26 cellular contexts compared by ENCODE assay signal in genomic region chr10:31954410-31955191, GRCh38.
"Had no signal": no experiment of that assay in that cellular context is flagged by ENCODE, and none has a peak within 500 bp of the region (broad histone marks: within the 10 kb centered on the region; RNA-seq: fewer than 3 reads in every experiment).

No MANE protein-coding gene starts in this region.

- H3K36me3 ChIP-seq: neural progenitor cell, ovary, spleen, stomach, thoracic aorta, thyroid gland, tibial nerve, upper lobe of left lung had no signal

- H2AFZ ChIP-seq: neural progenitor cell, parathyroid adenoma had no signal

- DNase-seq: naive thymus-derived CD4-positive, alpha-beta T cell; natural killer cell; occipital lobe; ovary; psoas muscle; right cardiac atrium; spleen; stimulated activated CD4-positive, alpha-beta T cell treated with anti-CD3 and anti-CD28 coated beads, Interleukin-12 subunit alpha, Interleukin-12 subunit beta, amount 100 ng/mL, for 4 hours; stimulated activated CD4-positive, alpha-beta T cell treated with anti-CD3 and anti-CD28 coated beads, Interleukin-1b, Interleukin-23, amount 100 ng/mL, for 48 hours; stimulated activated CD4-positive, alpha-beta T cell treated with anti-CD3 and anti-CD28 coated beads, Interleukin-4, amount 100 ng/mL, for 1 hour; stimulated activated CD4-positive, alpha-beta T cell treated with anti-CD3 and anti-CD28 coated beads, Interleukin-4, amount 100 ng/mL, for 4 hours; stimulated activated CD8-positive, alpha-beta memory T cell treated with anti-CD3 and anti-CD28 coated beads, Interleukin-4, amount 100 ng/mL, for 48 hours; stimulated activated naive CD4-positive, alpha-beta T cell; stomach; thyroid gland; trophoblast cell; upper lobe of left lung had no signal

- H3K27ac ChIP-seq: neural progenitor cell, ovary, parathyroid adenoma, psoas muscle, skin epidermis, spleen, stomach, thoracic aorta, thyroid gland, tibial nerve, upper lobe of left lung had no signal

- ATAC-seq: naive thymus-derived CD4-positive, alpha-beta T cell; natural killer cell; psoas muscle; right cardiac atrium; sciatic nerve; stimulated activated memory B cell treated with anti-CD40 and anti-IgM and Interleukin-4, amounts not matched to agents 10 μg/mL and 1 μg/mL and 100 μg/mL, for 72 hours had no signal

- H3K4me3 ChIP-seq: neural progenitor cell, ovary, psoas muscle, skin epidermis, smooth muscle cell, spleen, stomach, thoracic aorta, thyroid gland, tibial nerve, upper lobe of left lung had no signal

- H3K9ac ChIP-seq: neural progenitor cell, parathyroid adenoma had no signal

- H3K4me2 ChIP-seq: neural progenitor cell, smooth muscle cell had no signal

- H3K9me3 ChIP-seq: psoas muscle, thoracic aorta, thyroid gland had no signal

- FAIRE-seq: urothelium cell line had no signal

- H3K79me2 ChIP-seq: parathyroid adenoma had no signal

- H3K27me3 ChIP-seq: neural progenitor cell, ovary, spleen, stomach, thyroid gland, tibial nerve, upper lobe of left lung had no signal

- H3K4me1 ChIP-seq: neural progenitor cell, parathyroid adenoma, psoas muscle, thyroid gland had no signal
